Comparison of ENCODE assay signal across 8 cellular contexts in the genomic region with DNA sequence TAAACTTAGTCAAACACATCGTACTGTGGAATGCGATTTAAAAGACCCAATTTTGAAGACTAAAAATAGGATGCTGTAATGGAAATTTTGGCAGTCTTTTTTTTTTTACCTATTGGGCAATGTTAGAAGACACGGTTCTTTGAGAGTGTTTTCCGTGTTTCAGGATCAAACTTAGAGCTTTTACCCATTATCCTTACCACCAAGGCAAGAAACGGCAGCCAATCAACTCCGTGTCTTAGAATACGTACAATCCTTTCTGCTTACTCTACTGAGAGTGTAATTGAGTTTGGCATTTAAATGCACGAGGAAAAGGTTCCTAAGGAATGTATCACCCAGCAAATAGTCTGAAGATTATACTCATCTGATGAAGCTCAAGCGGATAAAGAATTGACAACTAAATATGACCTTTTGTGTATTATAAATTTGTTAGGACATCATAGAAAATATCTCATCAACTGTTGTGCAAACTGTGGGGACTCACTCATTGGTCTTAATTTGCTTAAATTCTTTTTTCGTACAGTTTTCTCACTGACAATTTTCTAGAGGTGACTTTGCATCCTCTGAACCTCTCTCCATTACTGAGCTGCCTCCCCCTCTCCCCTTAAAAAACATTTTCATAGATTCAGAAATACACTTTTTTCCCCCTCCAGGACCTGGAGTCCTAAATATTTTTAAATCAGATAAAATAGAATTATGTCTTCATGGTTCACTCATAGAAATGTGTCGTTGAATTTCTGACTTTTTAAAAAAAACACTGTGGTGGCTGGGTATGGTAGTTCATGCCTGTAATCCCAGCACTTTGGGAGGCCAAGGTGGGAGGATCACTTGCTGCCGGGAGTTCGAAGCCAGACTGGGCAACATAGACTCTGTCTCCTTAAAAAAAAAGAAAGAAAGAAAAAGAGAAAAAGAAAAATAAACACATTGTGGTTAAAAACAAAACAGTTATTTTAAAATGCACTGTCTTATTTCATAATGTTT. TPM values are rescaled to one million over a fixed set of nuclear protein-coding genes. Genes with fewer than 3 reads are reported as not detected.
DNase-seq lines count a peak whose midpoint lies in the region; ATAC-seq and TF ChIP-seq lines count a peak whose summit lies in the region.

No MANE protein-coding gene starts in this region.

- H3K27me3 ChIP-seq in A673 (replicated peaks; ENCODE audit: insufficient read depth, low read depth, low read length, poor library complexity) (no peaks in the 10 kb centered on the region), SJCRH30 (no peaks in the 10 kb centered on the region), ectodermal cell (ENCODE audit: control insufficient read depth, insufficient read depth, low read length, poor library complexity, severe bottlenecking) (no peaks in the 10 kb centered on the region)

- peaks cover 30 to 37% of the 10 kb centered on the region in 2 donors for H3K4me1 Mint-ChIP-seq in natural killer cell treated with Interleukin-12 subunit alpha and Interleukin-12 subunit beta and Interleukin-15 and Interleukin-18, amount 100 ng/mL, for 72 hours (ENCODE audit: low read depth in 2 of 2)

- H3K27ac ChIP-seq in A673 (ENCODE audit: low read depth, low read length, poor library complexity, severe bottlenecking) = peak overlapping the region; percentile 78
- H3K27ac ChIP-seq in SJCRH30 = peak overlapping the region; percentile 85
- H3K27ac ChIP-seq in ectodermal cell (ENCODE audit: insufficient read depth, low read depth, low read length, poor library complexity, severe bottlenecking) = no peak overlapping the region

- no peaks in the 10 kb centered on the region for H3K9me3 ChIP-seq in A673 (ENCODE audit: low read depth, low read length, poor library complexity, severe bottlenecking)
- no peaks in the 10 kb centered on the region for H3K9me3 ChIP-seq in SJCRH30 (replicated peaks)
- no peaks in the 10 kb centered on the region for H3K9me3 ChIP-seq in ectodermal cell (ENCODE audit: control insufficient read depth, low read length)

- no peak for ATAC-seq in natural killer cell treated with Interleukin-12 subunit alpha and Interleukin-12 subunit beta and Interleukin-15 and Interleukin-18, amount 100 ng/mL, for 72 hours
- no peak for ATAC-seq in HG03432 (IDR thresholded peaks at IDR 0.05; ENCODE audit: unreplicated experiment)

- H3K9me3 Mint-ChIP-seq in natural killer cell treated with Interleukin-12 subunit alpha and Interleukin-12 subunit beta and Interleukin-15 and Interleukin-18, amount 100 ng/mL, for 72 hours = no peaks in the 10 kb centered on the region

- peak overlapping the region; percentile 96 for H3K4me3 Mint-ChIP-seq in natural killer cell treated with Interleukin-12 subunit alpha and Interleukin-12 subunit beta and Interleukin-15 and Interleukin-18, amount 100 ng/mL, for 72 hours

- H3K4me3 ChIP-seq in A673 (ENCODE audit: low read depth, low read length, poor library complexity, severe bottlenecking) (peak overlapping the region; percentile 80), SJCRH30 (peak overlapping the region; percentile 82), ectodermal cell (ENCODE audit: insufficient read depth, low read depth, low read length) (peak overlapping the region; percentile 89)

- H3K27me3 Mint-ChIP-seq in natural killer cell treated with Interleukin-12 subunit alpha and Interleukin-12 subunit beta and Interleukin-15 and Interleukin-18, amount 100 ng/mL, for 72 hours = no peaks in the 10 kb centered on the region

- 36 to 40% methylated on average over 11 to 13 of the region's 13 CpGs for WGBS in ectodermal cell, 2 experiments

- H3K4me1 ChIP-seq in A673 (ENCODE audit: insufficient read depth, low read length, poor library complexity, severe bottlenecking) = peaks cover 23% of the 10 kb centered on the region
- 0 out of 2 replicates have a peak, but pooled peaks cover 5% of the 10 kb centered on the region for H3K4me1 ChIP-seq in SJCRH30
- peaks cover 9% of the 10 kb centered on the region for H3K4me1 ChIP-seq in ectodermal cell (ENCODE audit: control insufficient read depth, insufficient read depth, low read length)

- H3K36me3 Mint-ChIP-seq in natural killer cell treated with Interleukin-12 subunit alpha and Interleukin-12 subunit beta and Interleukin-15 and Interleukin-18, amount 100 ng/mL, for 72 hours = peaks cover 10% of the 10 kb centered on the region

- POLR2A ChIA-PET in A673 (lab: Charles Lee; ENCODE audit: low non-redundant PET) = interaction anchor here (0.6 kb wide), 1 partner anchor 23 kb away, joined by 10 read pairs; no protein-coding TSS in a partner anchor

- peak overlapping the region; percentile 88 to 98 for H3K27ac Mint-ChIP-seq in natural killer cell treated with Interleukin-12 subunit alpha and Interleukin-12 subunit beta and Interleukin-15 and Interleukin-18, amount 100 ng/mL, for 72 hours

- BruUV-seq in A673 (replicated peaks; lab: Mats Ljungman, UMichigan) = TSS peak; percentile 60

- DNase-seq in A673 (ENCODE audit: low spot score) (peak; percentile 49), GM04504 (ENCODE audit: low read depth) (peak; percentile 56), SJCRH30 (peak; percentile 9 to 46), GM13977 (ENCODE audit: low spot score) (no peak), head of caudate nucleus (no peak)
- DNase-seq in natural killer cell treated with Interleukin-12 subunit alpha and Interleukin-12 subunit beta and Interleukin-15 and Interleukin-18, amount 100 ng/mL, for 72 hours (ENCODE audit: low spot score) = no peak

- no peaks in the 10 kb centered on the region for H3K36me3 ChIP-seq in A673 (ENCODE audit: insufficient read depth, low read length, poor library complexity, severe bottlenecking)
- H3K36me3 ChIP-seq in SJCRH30 = peaks cover 6% of the 10 kb centered on the region; the same call in 1 of the 2 replicates
- no peaks in the 10 kb centered on the region for H3K36me3 ChIP-seq in ectodermal cell (ENCODE audit: control insufficient read depth, insufficient read depth, low read length)

- in situ Hi-C loops in GM13977 (cut with MboI; ENCODE audit: low pct_unique_long_range_greater_than_20kb, low sequenced_read_pairs, unreplicated experiment) = no loop called here

- intact Hi-C loops in A673 (cut with micrococcal nuclease; ENCODE audit: unreplicated experiment) (loop anchor here (5.0 kb wide), 2 partner anchors 80 to 130 kb away; no protein-coding TSS in a partner anchor), head of caudate nucleus (cut with DNase I) (loop anchor here (5.0 kb wide), 1 partner anchor 1915 kb away; the partner anchor contains the start of gene DESI2)

- TF ChIP-seq CTCF in A673 (conservative IDR thresholded peaks at IDR 0.05; ENCODE audit: low read depth, low read length) (no peak), GM13977 (IDR thresholded peaks at IDR 0.05; ENCODE audit: extremely low read depth, insufficient read depth, missing control alignments) (no peak)

- CTCF ChIA-PET in A673 (lab: Charles Lee) = no interaction called here

RNA-seq across cellular contexts. Expression of gene CNST, which starts 1.3 kb away (rescaled TPM):
- total RNA-seq in A673 (2021) = 21.0 and 25.0 TPM in 2 replicates
- 15.2 and 17.7 TPM in 2 replicates for total RNA-seq in SJCRH30 (2014; rRNA removed; shearing (Covaris generic))
- 15.0 TPM for polyA plus RNA-seq in ectodermal cell (2013, experiment 1 of 4)
- polyA plus RNA-seq in ectodermal cell (2013, experiment 2 of 4) = 14.3 TPM
- 10.8 TPM for polyA plus RNA-seq in ectodermal cell (2013, experiment 3 of 4)
- 12.0 TPM for polyA plus RNA-seq in ectodermal cell (2013, experiment 4 of 4)
- 10 to 100 TPM; 31.0 to 37.6 TPM for total RNA-seq in natural killer cell treated with Interleukin-12 subunit alpha and Interleukin-12 subunit beta and Interleukin-15 and Interleukin-18, amount 100 ng/mL, for 72 hours

RNA-seq across cellular contexts. Expression of gene TFB2M, which starts 1.5 kb away (rescaled TPM):
- total RNA-seq in A673 (2021) = 18.0 and 21.1 TPM in 2 replicates
- total RNA-seq in SJCRH30 (2014; rRNA removed; shearing (Covaris generic)) = 22.8 and 23.5 TPM in 2 replicates
- 17.1 TPM for polyA plus RNA-seq in ectodermal cell (2013, experiment 1 of 4)
- polyA plus RNA-seq in ectodermal cell (2013, experiment 2 of 4) = 18.2 TPM
- polyA plus RNA-seq in ectodermal cell (2013, experiment 3 of 4) = 15.4 TPM
- polyA plus RNA-seq in ectodermal cell (2013, experiment 4 of 4) = 15.1 TPM
- total RNA-seq in natural killer cell treated with Interleukin-12 subunit alpha and Interleukin-12 subunit beta and Interleukin-15 and Interleukin-18, amount 100 ng/mL, for 72 hours = 10 to 100 TPM; 15.7 to 20.3 TPM

Comparison
In these comparisons a context has a peak if more than half of its experiments do, and no peak if none do; other contexts are left out.
1. DNase-seq: peak in A673 (single experiment), GM04504 (single experiment) and SJCRH30 (2 of 2); none in natural killer cell treated with Interleukin-12 subunit alpha and Interleukin-12 subunit beta and Interleukin-15 and Interleukin-18, amount 100 ng/mL, for 72 hours (single experiment), GM13977 (single experiment) and head of caudate nucleus (0 of 42).
2. Peak in every context shown above with its lines, with median percentiles within 50 percentile points of each other: H3K4me3 ChIP-seq.